24 cellular contexts compared by ENCODE assay signal in genomic region chrX:43643662-43644061, GRCh38. TPM values are rescaled to one million over a fixed set of nuclear protein-coding genes. Genes with fewer than 3 reads are reported as not detected.
DNase-seq lines count a peak whose midpoint lies in the region; ATAC-seq and TF ChIP-seq lines count a peak whose summit lies in the region.
"Had no signal": no experiment of that assay in that cellular context is flagged by ENCODE, and none has a peak within 500 bp of the region (broad histone marks: within the 10 kb centered on the region; RNA-seq: fewer than 3 reads in every experiment).

No MANE protein-coding gene starts in this region.

- H3K27ac ChIP-seq in brain microvascular endothelial cell: peak overlapping the region; percentile 62
- peak overlapping the region; percentile 18 to 54 for H3K27ac ChIP-seq in tibial artery
- H3K27ac ChIP-seq: cardiac muscle cell had no signal

- no peak overlapping the region for H3K4me3 ChIP-seq in brain microvascular endothelial cell (ENCODE audit: low read depth, low read length)
- H3K4me3 ChIP-seq in tibial artery: no peak overlapping the region
- H3K4me3 ChIP-seq: cardiac muscle cell, coronary artery had no signal

- no peaks in the 10 kb centered on the region for H3K27me3 Mint-ChIP-seq in activated naive CD8-positive, alpha-beta T cell treated with anti-CD3 and anti-CD28 coated beads, Interleukin-2, amount 50 U/mL, for 24 hours
- H3K27me3 Mint-ChIP-seq in activated naive CD8-positive, alpha-beta T cell treated with anti-CD3 and anti-CD28 coated beads for 36 hours: no peaks in the 10 kb centered on the region

- no peak overlapping the region for H3K4me3 Mint-ChIP-seq in activated naive CD8-positive, alpha-beta T cell treated with anti-CD3 and anti-CD28 coated beads, Interleukin-2, amount 50 U/mL, for 24 hours
- no peak overlapping the region for H3K4me3 Mint-ChIP-seq in activated naive CD8-positive, alpha-beta T cell treated with anti-CD3 and anti-CD28 coated beads for 36 hours
- H3K4me3 Mint-ChIP-seq: activated B cell treated with CpG ODN at 0.5 μM for 24 hours; activated CD8-positive, alpha-beta T cell treated with anti-CD3 and anti-CD28 coated beads, Interleukin-2, amount 10 ng/mL, durations not matched to agents 7 days and 5 days; immature natural killer cell; natural killer cell had no signal

- H3K36me3 Mint-ChIP-seq in activated naive CD8-positive, alpha-beta T cell treated with anti-CD3 and anti-CD28 coated beads, Interleukin-2, amount 50 U/mL, for 24 hours (ENCODE audit: low read depth): no peaks in the 10 kb centered on the region
- H3K36me3 Mint-ChIP-seq in activated naive CD8-positive, alpha-beta T cell treated with anti-CD3 and anti-CD28 coated beads for 36 hours: no peaks in the 10 kb centered on the region
- H3K36me3 Mint-ChIP-seq: immature natural killer cell, natural killer cell had no signal

- no peaks in the 10 kb centered on the region for H3K36me3 ChIP-seq in brain microvascular endothelial cell (replicated peaks)
- no peaks in the 10 kb centered on the region for H3K36me3 ChIP-seq in tibial artery
- H3K36me3 ChIP-seq: BE2C, cardiac muscle cell had no signal

- peaks cover 17% of the 10 kb centered on the region for H3K4me1 Mint-ChIP-seq in activated naive CD8-positive, alpha-beta T cell treated with anti-CD3 and anti-CD28 coated beads, Interleukin-2, amount 50 U/mL, for 24 hours
- H3K4me1 Mint-ChIP-seq in activated naive CD8-positive, alpha-beta T cell treated with anti-CD3 and anti-CD28 coated beads for 36 hours: no peaks in the 10 kb centered on the region
- H3K4me1 Mint-ChIP-seq: immature natural killer cell, natural killer cell had no signal

- intact Hi-C loops in tibial artery (cut with DNase I; ENCODE audit: low total_unique reads): no loop called here

- H3K4me1 ChIP-seq in tibial artery: peaks cover 0 to 16% (median 2%) of the 10 kb centered on the region in 4 donors
- H3K4me1 ChIP-seq: BE2C had no signal

- H3K27ac Mint-ChIP-seq in activated naive CD8-positive, alpha-beta T cell treated with anti-CD3 and anti-CD28 coated beads, Interleukin-2, amount 50 U/mL, for 24 hours: peak overlapping the region; percentile 56
- no peak overlapping the region for H3K27ac Mint-ChIP-seq in activated naive CD8-positive, alpha-beta T cell treated with anti-CD3 and anti-CD28 coated beads for 36 hours
- H3K27ac Mint-ChIP-seq: activated B cell treated with CpG ODN at 0.5 μM for 24 hours; activated CD8-positive, alpha-beta T cell treated with anti-CD3 and anti-CD28 coated beads, Interleukin-2, amount 10 ng/mL, durations not matched to agents 7 days and 5 days; immature natural killer cell; natural killer cell had no signal

- ATAC-seq in activated naive CD8-positive, alpha-beta T cell treated with anti-CD3 and anti-CD28 coated beads, Interleukin-2, amount 50 U/mL, for 24 hours: no peak
- ATAC-seq in left lobe of liver (peak; percentile 32), GM21717 (IDR thresholded peaks at IDR 0.05; ENCODE audit: unreplicated experiment) (no peak)
- ATAC-seq: activated CD8-positive, alpha-beta T cell treated with anti-CD3 and anti-CD28 coated beads, Interleukin-2, amount 10 ng/mL, durations not matched to agents 7 days and 5 days; natural killer cell; Panc1 had no signal

- no peaks in the 10 kb centered on the region for H3K27me3 ChIP-seq in brain microvascular endothelial cell (replicated peaks)
- no peaks in the 10 kb centered on the region for H3K27me3 ChIP-seq in tibial artery
- H3K27me3 ChIP-seq: BE2C, cardiac muscle cell had no signal

- DNase-seq in activated naive CD8-positive, alpha-beta T cell treated with anti-CD3 and anti-CD28 coated beads, Interleukin-2, amount 50 U/mL, for 24 hours: no peak
- no peak for DNase-seq in activated naive CD8-positive, alpha-beta T cell treated with anti-CD3 and anti-CD28 coated beads for 36 hours
- DNase-seq in brain microvascular endothelial cell (no peak), left lobe of liver (ENCODE audit: low spot score) (no peak), tibial artery (no peak), NCI-H1694 treated with DMSO at 0.1 percent for 48 hours (lab: John Stamatoyannopoulos, UW) (no peak), DMS 273 (lab: John Stamatoyannopoulos, UW; ENCODE audit: unreplicated experiment) (no peak)
- DNase-seq: activated B cell treated with CpG ODN at 0.5 μM for 24 hours; activated CD8-positive, alpha-beta T cell treated with anti-CD3 and anti-CD28 coated beads, Interleukin-2, amount 10 ng/mL, durations not matched to agents 7 days and 5 days; activated naive CD4-positive, alpha-beta T cell treated with Interleukin-2 at 50 U/mL for 16 hours; BE2C; DMS153; hypothalamus; immature natural killer cell; natural killer cell; NCI-H187 treated with DMSO at 0.1 percent for 48 hours; NCI-H2171 treated with DMSO at 0.1 percent for 48 hours; NCI-H524; occipital lobe; SIG-M5 had no signal

- H3K9me3 Mint-ChIP-seq in activated naive CD8-positive, alpha-beta T cell treated with anti-CD3 and anti-CD28 coated beads, Interleukin-2, amount 50 U/mL, for 24 hours: no peaks in the 10 kb centered on the region
- H3K9me3 Mint-ChIP-seq in activated naive CD8-positive, alpha-beta T cell treated with anti-CD3 and anti-CD28 coated beads for 36 hours: no peaks in the 10 kb centered on the region
- H3K9me3 Mint-ChIP-seq: activated B cell treated with CpG ODN at 0.5 μM for 24 hours, immature natural killer cell, natural killer cell had no signal

- no peak for TF ChIP-seq CTCF in brain microvascular endothelial cell (IDR thresholded peaks at IDR 0.05; ENCODE audit: low read depth, low read length, missing control alignments)
- TF ChIP-seq CTCF in tibial artery (IDR thresholded peaks at IDR 0.05): no peak

- in situ Hi-C loops in brain microvascular endothelial cell (cut with HindIII; ENCODE audit: low pct_ligation_motif_present, low sequenced_read_pairs): no loop called here

- no peaks in the 10 kb centered on the region for H3K9me3 ChIP-seq in tibial artery
- H3K9me3 ChIP-seq: BE2C had no signal

RNA-seq across cellular contexts. Expression of gene MAOA, which starts 12.4 kb away (rescaled TPM):
- total RNA-seq in activated naive CD8-positive, alpha-beta T cell treated with anti-CD3 and anti-CD28 coated beads for 36 hours: under 1 TPM; 0.21 to 0.60 TPM
- 158 TPM for total RNA-seq in left lobe of liver
- total RNA-seq: activated CD8-positive, alpha-beta T cell treated with anti-CD3 and anti-CD28 coated beads, Interleukin-2, amount 10 ng/mL, durations not matched to agents 7 days and 5 days had no signal

Comparison
In these comparisons a context has a peak if more than half of its experiments do, and no peak if none do; other contexts are left out.
1. RNA of gene MAOA, which starts 12.4 kb away (total RNA-seq): 158 TPM in left lobe of liver (single experiment); 0.21 to 0.60 TPM in activated naive CD8-positive, alpha-beta T cell treated with anti-CD3 and anti-CD28 coated beads for 36 hours; every median in the first group is over 10 times any median in the second.